Comparison of ENCODE assay signal across 1 cellular context in genomic region chr21:44921928-44922327, GRCh38.
A peak's percentile ranks its signal among the peaks of the same experiment; 100 is the strongest.
TF ChIP-seq lines count a peak whose summit lies in the region.

No MANE protein-coding gene starts in this region.

TF ChIP-seq in HepG2, 621 proteins besides CTCF, POLR2A, EP300 and RAD21:
- TF ChIP-seq ATF7 (IDR thresholded peaks at IDR 0.05) (peak; percentile 80), ATF7 (CRISPR knock-in tag; IDR thresholded peaks at IDR 0.05) (no peak), BRD4 (CRISPR knock-in tag; IDR thresholded peaks at IDR 0.05) (no peak)
